Comparison of ENCODE assay signal across 1 cellular context in genomic region chr9:125522328-125522725, GRCh38.
TF ChIP-seq lines count a peak whose summit lies in the region.

No MANE protein-coding gene starts in this region.

TF ChIP-seq in IMR-90, 13 proteins besides CTCF, POLR2A, EP300 and RAD21 (continued from another document):
- peak; percentile 30; the same call in 1 of the 2 replicates for TF ChIP-seq CEBPB (IDR thresholded peaks at IDR 0.05; ENCODE audit: low read depth, low read length)
- TF ChIP-seq NFE2L2 (IDR thresholded peaks at IDR 0.05; ENCODE audit: low read depth, low read length) = no peak
- no peak for TF ChIP-seq MAZ (IDR thresholded peaks at IDR 0.05; ENCODE audit: borderline replicate concordance, low read depth, low read length)
